In genomic region chr10:122073508-122073907, GRCh38 we compare ENCODE assay signal across 32 cellular contexts.
"Had no signal": no experiment of that assay in that cellular context is flagged by ENCODE, and none has a peak within 500 bp of the region (broad histone marks: within the 10 kb centered on the region; RNA-seq: fewer than 3 reads in every experiment).

No MANE protein-coding gene starts in this region.

- H3K4me3 ChIP-seq: MG63 had no signal

- H3K4me1 Mint-ChIP-seq: activated CD4-positive, alpha-beta T cell treated with anti-CD3 and anti-CD28 coated beads, Interleukin-2, amount 10 ng/mL, durations not matched to agents 24 days and 14 days; activated naive CD8-positive, alpha-beta T cell treated with anti-CD3 and anti-CD28 coated beads for 36 hours; activated T-helper 17 cell treated with anti-CD3 and anti-CD28 coated beads, Interleukin-2, amount 50 U/mL, for 72 hours; T-cell; T-helper 17 cell had no signal

- H3K4me3 Mint-ChIP-seq: activated CD4-positive, alpha-beta T cell treated with anti-CD3 and anti-CD28 coated beads, Interleukin-2, amount 10 ng/mL, durations not matched to agents 24 days and 14 days; activated CD8-positive, alpha-beta T cell treated with anti-CD3 and anti-CD28 coated beads for 36 hours; activated naive CD8-positive, alpha-beta T cell treated with anti-CD3 and anti-CD28 coated beads for 36 hours; activated T-cell treated with anti-CD3 and anti-CD28 coated beads, Interleukin-2, amount 50 U/mL, for 72 hours; activated T-helper 17 cell treated with anti-CD3 and anti-CD28 coated beads, Interleukin-2, amount 50 U/mL, for 72 hours; T-cell; T-helper 17 cell had no signal

- H3K9me3 ChIP-seq: MG63 had no signal

- FAIRE-seq: RCC 7860, TTC549 had no signal

- H3K27me3 Mint-ChIP-seq: activated CD4-positive, alpha-beta T cell treated with anti-CD3 and anti-CD28 coated beads, Interleukin-2, amount 10 ng/mL, durations not matched to agents 24 days and 14 days had no signal

- H3K27ac ChIP-seq: brain microvascular endothelial cell, RWPE1 had no signal

- H3K27ac Mint-ChIP-seq: activated CD4-positive, alpha-beta T cell treated with anti-CD3 and anti-CD28 coated beads, Interleukin-2, amount 10 ng/mL, durations not matched to agents 24 days and 14 days; activated CD8-positive, alpha-beta T cell treated with anti-CD3 and anti-CD28 coated beads for 36 hours; activated naive CD8-positive, alpha-beta T cell treated with anti-CD3 and anti-CD28 coated beads for 36 hours; activated T-cell treated with anti-CD3 and anti-CD28 coated beads, Interleukin-2, amount 50 U/mL, for 72 hours; activated T-helper 17 cell treated with anti-CD3 and anti-CD28 coated beads, Interleukin-2, amount 50 U/mL, for 72 hours; T-cell; T-helper 17 cell had no signal

- DNase-seq: activated CD4-positive, alpha-beta T cell treated with anti-CD3 and anti-CD28 coated beads, Interleukin-2, amount 10 ng/mL, durations not matched to agents 24 days and 14 days; activated CD4-positive, alpha-beta T cell treated with anti-CD3 and anti-CD28 coated beads, Interleukin-2, amount 50 U/mL, for 4 hours; activated CD8-positive, alpha-beta T cell treated with anti-CD3 and anti-CD28 coated beads for 36 hours; activated naive CD4-positive, alpha-beta T cell; activated naive CD4-positive, alpha-beta T cell treated with anti-CD3 and anti-CD28 coated beads, Interleukin-2, amount 50 U/mL, for 16 hours; activated naive CD8-positive, alpha-beta T cell treated with anti-CD3 and anti-CD28 coated beads for 36 hours; activated T-cell treated with anti-CD3 and anti-CD28 coated beads, Interleukin-2, amount 50 U/mL, for 1 hour; activated T-cell treated with anti-CD3 and anti-CD28 coated beads, Interleukin-2, amount 50 U/mL, for 72 hours; amniotic stem cell; aorta; brain microvascular endothelial cell; central memory CD4-positive, alpha-beta T cell; Kasumi-1; KG1; MG63; NCI-H1092; NCI-H1436 treated with DMSO at 0.1 percent for 48 hours; NCI-H1694 treated with DMSO at 0.1 percent for 48 hours; NCI-H2029; NCI-H345; NCI-H524 treated with DMSO at 0.1 percent for 48 hours; PC-3; SIG-M5; T-cell; T-helper 17 cell; T1000 had no signal

- ATAC-seq: activated CD8-positive, alpha-beta T cell treated with anti-CD3 and anti-CD28 coated beads for 36 hours; activated T-cell treated with anti-CD3 and anti-CD28 coated beads, Interleukin-2, amount 50 U/mL, for 72 hours; activated T-helper 17 cell treated with anti-CD3 and anti-CD28 coated beads, Interleukin-2, amount 50 U/mL, for 72 hours; PC-3; Right ventricle myocardium inferior; SK-N-SH treated with all-trans-retinoic acid at 6 μM for 48 hours; T-cell; T-helper 17 cell had no signal

- H3K36me3 Mint-ChIP-seq: activated naive CD8-positive, alpha-beta T cell treated with anti-CD3 and anti-CD28 coated beads for 36 hours; T-cell had no signal

- H3K9me3 Mint-ChIP-seq: activated CD4-positive, alpha-beta T cell treated with anti-CD3 and anti-CD28 coated beads, Interleukin-2, amount 10 ng/mL, durations not matched to agents 24 days and 14 days; activated CD8-positive, alpha-beta T cell treated with anti-CD3 and anti-CD28 coated beads for 36 hours; activated naive CD8-positive, alpha-beta T cell treated with anti-CD3 and anti-CD28 coated beads for 36 hours; activated T-cell treated with anti-CD3 and anti-CD28 coated beads, Interleukin-2, amount 50 U/mL, for 72 hours; activated T-helper 17 cell treated with anti-CD3 and anti-CD28 coated beads, Interleukin-2, amount 50 U/mL, for 72 hours; T-cell had no signal
